In the genomic region with DNA sequence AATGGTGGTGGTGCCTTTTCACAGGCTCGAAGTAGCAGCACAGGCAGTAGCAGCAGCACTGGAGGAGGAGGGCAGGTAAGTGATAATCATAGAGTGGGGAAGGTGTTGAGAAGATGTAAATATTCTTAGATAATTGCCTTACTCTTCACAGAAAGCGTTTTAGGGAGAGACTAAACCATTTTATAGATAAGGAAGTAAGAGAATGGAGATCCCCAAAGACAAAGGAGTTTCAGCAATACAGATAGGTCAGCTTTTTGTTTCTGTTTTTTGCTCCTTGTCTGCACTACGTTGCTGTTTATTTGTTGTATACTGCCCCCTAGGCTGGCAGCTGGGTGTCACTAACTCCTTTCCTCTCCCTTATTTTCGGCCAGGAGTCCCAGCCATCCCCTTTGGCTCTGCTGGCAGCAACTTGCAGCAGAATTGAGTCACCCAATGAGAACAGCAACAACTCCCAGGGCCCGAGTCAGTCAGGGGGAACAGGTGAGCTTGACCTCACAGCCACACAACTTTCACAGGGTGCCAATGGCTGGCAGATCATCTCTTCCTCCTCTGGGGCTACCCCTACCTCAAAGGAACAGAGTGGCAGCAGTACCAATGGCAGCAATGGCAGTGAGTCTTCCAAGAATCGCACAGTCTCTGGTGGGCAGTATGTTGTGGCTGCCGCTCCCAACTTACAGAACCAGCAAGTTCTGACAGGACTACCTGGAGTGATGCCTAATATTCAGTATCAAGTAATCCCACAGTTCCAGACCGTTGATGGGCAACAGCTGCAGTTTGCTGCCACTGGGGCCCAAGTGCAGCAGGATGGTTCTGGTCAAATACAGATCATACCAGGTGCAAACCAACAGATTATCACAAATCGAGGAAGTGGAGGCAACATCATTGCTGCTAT, we compare ENCODE assay signal across 8 cellular contexts. TPM values are rescaled to one million over a fixed set of nuclear protein-coding genes. Genes with fewer than 3 reads are reported as not detected.
DNase-seq lines count a peak whose midpoint lies in the region; ATAC-seq and TF ChIP-seq lines count a peak whose summit lies in the region.

No MANE protein-coding gene starts in this region.

- peak overlapping the region; percentile 83 for H3K27ac Mint-ChIP-seq in CD8-positive, alpha-beta T cell
- H3K27ac Mint-ChIP-seq in dendritic cell treated with granulocyte-macrophage colony-stimulating factor and Interleukin-4, amounts not matched to agents 40 ng/mL and 50 ng/mL, for 4 days: no peak overlapping the region

- DNase-seq in CD8-positive, alpha-beta T cell: peak in 4 of 7 experiments; percentile 9 to 53 (median 46)
- DNase-seq in HPDE6-E6E7 (ENCODE audit: extremely low spot score) (peak; percentile 74), T-helper 9 cell (peak; percentile 14), right lobe of liver (peak in 1 of 3 donors; percentile 42), substantia nigra (lab: John Stamatoyannopoulos, UW) (peak in 24 of 49 donors; percentile 4 to 50 (median 16)), retina (no peak)

- intact Hi-C loops in CD8-positive, alpha-beta T cell (cut with DNase I, micrococcal nuclease): loop anchor here (1.0 to 2.0 kb wide), 6 partner anchors 30 to 345 kb away; a partner anchor contains a TSS
- intact Hi-C loops in dendritic cell treated with granulocyte-macrophage colony-stimulating factor and Interleukin-4, amounts not matched to agents 40 ng/mL and 50 ng/mL, for 4 days (cut with micrococcal nuclease): loop anchor here (1.0 to 5.0 kb wide), 3 partner anchors 30 to 58 kb away; a partner anchor contains a TSS
- intact Hi-C loops in right lobe of liver (cut with DNase I): no loop called here

- peaks cover 46% of the 10 kb centered on the region for H3K36me3 Mint-ChIP-seq in CD8-positive, alpha-beta T cell
- H3K36me3 Mint-ChIP-seq in dendritic cell treated with granulocyte-macrophage colony-stimulating factor and Interleukin-4, amounts not matched to agents 40 ng/mL and 50 ng/mL, for 4 days (ENCODE audit: low read depth): peaks cover 65% of the 10 kb centered on the region

- ATAC-seq in CD8-positive, alpha-beta T cell: no peak
- ATAC-seq in right lobe of liver (peak in 1 of 4 donors; percentile 0), GM18870 (IDR thresholded peaks at IDR 0.05; ENCODE audit: unreplicated experiment) (no peak)

- no peak for TF ChIP-seq POLR2A in right lobe of liver (IDR thresholded peaks at IDR 0.05)

- H3K4me1 Mint-ChIP-seq in CD8-positive, alpha-beta T cell (ENCODE audit: low read depth): peaks cover 48% of the 10 kb centered on the region
- H3K4me1 Mint-ChIP-seq in dendritic cell treated with granulocyte-macrophage colony-stimulating factor and Interleukin-4, amounts not matched to agents 40 ng/mL and 50 ng/mL, for 4 days (ENCODE audit: low read depth): peaks cover 56% of the 10 kb centered on the region

- H3K27ac ChIP-seq in CD8-positive, alpha-beta T cell (ENCODE audit: low read depth, low read length): no peak overlapping the region
- peak overlapping the region; percentile 9 to 81 (median 52) for H3K27ac ChIP-seq in right lobe of liver
- peak overlapping the region; percentile 10 for H3K27ac ChIP-seq in substantia nigra (ENCODE audit: low read depth, low read length, poor library complexity, severe bottlenecking)

- POLR2A ChIA-PET in CD8-positive, alpha-beta T cell (lab: Charles Lee): interaction anchor here (0.8 to 1.3 kb wide), 4 partner anchors 35 to 133 kb away, joined by 3 to 4 read pairs (median 4); a partner anchor contains a TSS

- CTCF ChIA-PET in CD8-positive, alpha-beta T cell (lab: Charles Lee): interaction anchor here (0.7 to 3.3 kb wide), 11 partner anchors 13 to 99 kb away, joined by 3 to 44 read pairs (median 5); no protein-coding TSS in a partner anchor

- H3K9me3 ChIP-seq in CD8-positive, alpha-beta T cell (ENCODE audit: low read length): no peaks in the 10 kb centered on the region
- H3K9me3 ChIP-seq in right lobe of liver: no peaks in the 10 kb centered on the region

- peaks cover 61% of the 10 kb centered on the region for H3K4me1 ChIP-seq in CD8-positive, alpha-beta T cell (ENCODE audit: insufficient read depth, low read length)
- H3K4me1 ChIP-seq in right lobe of liver: peaks cover 0 to 62% (median 27%) of the 10 kb centered on the region in 4 donors

- no peaks in the 10 kb centered on the region for H3K36me3 ChIP-seq in CD8-positive, alpha-beta T cell (ENCODE audit: insufficient read depth, low read length)
- peaks cover 0 to 29% (median 6%) of the 10 kb centered on the region in 4 donors for H3K36me3 ChIP-seq in right lobe of liver

- no peak overlapping the region for H3K4me3 ChIP-seq in CD8-positive, alpha-beta T cell (ENCODE audit: low read depth, low read length)
- peak overlapping the region in 2 of 3 donors; percentile 51 to 58 for H3K4me3 ChIP-seq in right lobe of liver

- no peaks in the 10 kb centered on the region for H3K27me3 ChIP-seq in CD8-positive, alpha-beta T cell (ENCODE audit: insufficient read depth, low read length)
- no peaks in the 10 kb centered on the region for H3K27me3 ChIP-seq in right lobe of liver

- peak overlapping the region; percentile 83 for H3K4me3 Mint-ChIP-seq in CD8-positive, alpha-beta T cell
- peak overlapping the region; percentile 85 for H3K4me3 Mint-ChIP-seq in dendritic cell treated with granulocyte-macrophage colony-stimulating factor and Interleukin-4, amounts not matched to agents 40 ng/mL and 50 ng/mL, for 4 days

- no peaks in the 10 kb centered on the region for H3K9me3 Mint-ChIP-seq in CD8-positive, alpha-beta T cell
- no peaks in the 10 kb centered on the region for H3K9me3 Mint-ChIP-seq in dendritic cell treated with granulocyte-macrophage colony-stimulating factor and Interleukin-4, amounts not matched to agents 40 ng/mL and 50 ng/mL, for 4 days

- WGBS in right lobe of liver (ENCODE audit: insufficient coverage, low coverage, low lambda C conversion rate, missing lambda C conversion rate): 31% methylated on average over 7 of the region's 9 CpGs

- peak; percentile 49 for TF ChIP-seq CTCF in CD8-positive, alpha-beta T cell (IDR thresholded peaks at IDR 0.05)
- peak; percentile 36 to 54 (median 46) for TF ChIP-seq CTCF in right lobe of liver (IDR thresholded peaks at IDR 0.05)

- H3K27me3 Mint-ChIP-seq in CD8-positive, alpha-beta T cell (ENCODE audit: low read depth): no peaks in the 10 kb centered on the region
- no peaks in the 10 kb centered on the region for H3K27me3 Mint-ChIP-seq in dendritic cell treated with granulocyte-macrophage colony-stimulating factor and Interleukin-4, amounts not matched to agents 40 ng/mL and 50 ng/mL, for 4 days

RNA-seq across cellular contexts. Expression of a gene that starts 2.0 kb away (rescaled TPM):
- 10 to 100 TPM; 33.5 to 33.8 TPM for total RNA-seq in CD8-positive, alpha-beta T cell
- total RNA-seq in right lobe of liver: 10 to 100 TPM; 20.3 to 29.2 (median 23.9) TPM

RNA-seq across cellular contexts. Expression of a gene that starts 41.7 kb away (rescaled TPM):
- not detected for total RNA-seq in CD8-positive, alpha-beta T cell
- under 1 TPM; 0.09 to 0.74 (median 0.48) TPM for total RNA-seq in right lobe of liver

RNA-seq across cellular contexts. Expression of a gene that starts 45.8 kb away (rescaled TPM):
- not detected for total RNA-seq in CD8-positive, alpha-beta T cell
- total RNA-seq in right lobe of liver: not detected

RNA-seq across cellular contexts. Expression of a gene that starts 59.5 kb away (rescaled TPM):
- 100 to 1,000 TPM; 131 to 155 TPM for total RNA-seq in CD8-positive, alpha-beta T cell
- total RNA-seq in right lobe of liver: 10 to 100 TPM; 35.9 to 91.2 (median 61.0) TPM

Comparison
In these comparisons a context has a peak if more than half of its experiments do, and no peak if none do; other contexts are left out.
1. intact Hi-C loops: an anchor here in CD8-positive, alpha-beta T cell (1.0 to 2.0 kb wide) and dendritic cell treated with granulocyte-macrophage colony-stimulating factor and Interleukin-4, amounts not matched to agents 40 ng/mL and 50 ng/mL, for 4 days (1.0 to 5.0 kb wide); none called in right lobe of liver.